Comparison of ENCODE assay signal across 19 cellular contexts in the genomic region with DNA sequence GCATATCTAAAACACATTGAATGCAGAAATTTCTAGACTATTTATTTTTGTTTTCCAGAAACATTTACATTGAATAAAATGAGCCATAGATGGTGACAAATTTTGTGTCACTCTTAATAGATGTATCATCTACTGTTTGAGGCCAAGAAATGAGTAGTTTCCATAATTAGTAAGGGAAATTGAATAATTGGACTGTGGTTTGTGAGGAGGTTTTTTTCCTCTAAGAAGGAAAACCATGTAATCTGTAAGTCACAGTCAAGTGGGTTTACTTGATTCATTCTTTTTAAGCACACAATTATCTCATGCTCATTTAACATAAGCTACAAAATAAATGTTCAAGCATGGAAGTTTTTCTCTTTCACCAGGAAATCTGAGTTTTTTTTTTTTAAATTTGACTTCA.
DNase-seq lines count a peak whose midpoint lies in the region; ATAC-seq and TF ChIP-seq lines count a peak whose summit lies in the region.
"Had no signal": no experiment of that assay in that cellular context is flagged by ENCODE, and none has a peak within 500 bp of the region (broad histone marks: within the 10 kb centered on the region; RNA-seq: fewer than 3 reads in every experiment).

No MANE protein-coding gene starts in this region.

- H3K27ac Mint-ChIP-seq in activated T-helper 17 cell treated with anti-CD3 and anti-CD28 coated beads, Interleukin-2, amount 50 U/mL, for 72 hours = no peak overlapping the region
- H3K27ac Mint-ChIP-seq: B cell; CD4-positive, CD25-positive, alpha-beta regulatory T cell had no signal

- TF ChIP-seq POLR2A in HCT116 (IDR thresholded peaks at IDR 0.05; ENCODE audit: borderline replicate concordance, extremely low read depth, insufficient read depth, insufficient read length) = no peak

- RAD21 ChIA-PET in HCT116 (lab: Charles Lee; ENCODE audit: low non-redundant PET in 1 of 2, low total read pairs in 2 of 2, uncharacterized antibody in 2 of 2, unreplicated experiment in 2 of 2) = no interaction called here

- H3K79me2 ChIP-seq in ACC112 (ENCODE audit: control insufficient read depth, insufficient read depth, low read length, unreplicated experiment) (no peaks in the 10 kb centered on the region), HCT116 (ENCODE audit: insufficient read depth, low read length) (no peaks in the 10 kb centered on the region)

- H3K9me3 ChIP-seq in HCT116 (ENCODE audit: control insufficient read depth in 1 of 2, insufficient read depth in 1 of 2, low read depth in 1 of 2, low read length in 2 of 2) = no peaks in the 10 kb centered on the region
- no peaks in the 10 kb centered on the region for H3K9me3 ChIP-seq in SK-N-MC (ENCODE audit: low read depth, low read length)
- H3K9me3 ChIP-seq: A549, Caco-2, MG63, Peyer's patch had no signal

- POLR2A ChIA-PET in HCT116 (lab: Charles Lee) = no interaction called here

- H3K27ac ChIP-seq in ACC112 (ENCODE audit: low read depth, low read length) (no peak overlapping the region), HCT116 (ENCODE audit: low read depth, low read length) (no peak overlapping the region), SK-N-MC (no peak overlapping the region)
- H3K27ac ChIP-seq: A549, Peyer's patch had no signal

- H3K9ac ChIP-seq in HCT116 (ENCODE audit: low read length) = no peak overlapping the region
- H3K9ac ChIP-seq in SK-N-MC (ENCODE audit: insufficient read length) = no peak overlapping the region

- H4K20me1 ChIP-seq in HCT116 (ENCODE audit: insufficient read depth) = no peaks in the 10 kb centered on the region

- ATAC-seq in HCT116 = no peak
- no peak for ATAC-seq in activated T-helper 17 cell treated with anti-CD3 and anti-CD28 coated beads, Interleukin-2, amount 50 U/mL, for 72 hours (replicated peaks)
- ATAC-seq: A549 had no signal

- intact Hi-C loops in HCT116 (cut with micrococcal nuclease) = no loop called here

- peak overlapping the region; percentile 53 for H2AFZ ChIP-seq in ACC112 (ENCODE audit: low read length, unreplicated experiment)
- H2AFZ ChIP-seq in HCT116 (ENCODE audit: low read depth, low read length, poor library complexity, severe bottlenecking) = peak overlapping the region; percentile 6

- H3K4me1 ChIP-seq in ACC112 (ENCODE audit: control insufficient read depth, insufficient read depth, low read length, unreplicated experiment) (no peaks in the 10 kb centered on the region), HCT116 (ENCODE audit: control insufficient read depth in 1 of 2, insufficient read depth in 2 of 2, low read length in 2 of 2) (no peaks in the 10 kb centered on the region)
- H3K4me1 ChIP-seq: A549, Caco-2, Peyer's patch had no signal

- H3K27me3 ChIP-seq in ACC112 (ENCODE audit: insufficient read depth, low read length) (no peaks in the 10 kb centered on the region), HCT116 (ENCODE audit: insufficient read depth, low read length) (no peaks in the 10 kb centered on the region)
- H3K27me3 ChIP-seq: MG63, Peyer's patch had no signal

- no peak overlapping the region for H3K4me2 ChIP-seq in HCT116 (ENCODE audit: low read length)
- H3K4me2 ChIP-seq: A549 had no signal

- BruUV-seq in HCT116 (replicated peaks; lab: Mats Ljungman, UMichigan) = no TSS peak

- CTCF ChIA-PET in HCT116 (lab: Charles Lee) = no interaction called here

- H3K4me1 Mint-ChIP-seq in activated T-helper 17 cell treated with anti-CD3 and anti-CD28 coated beads, Interleukin-2, amount 50 U/mL, for 72 hours = no peaks in the 10 kb centered on the region
- H3K4me1 Mint-ChIP-seq: B cell; CD4-positive, CD25-positive, alpha-beta regulatory T cell had no signal

- no peaks in the 10 kb centered on the region for H3K36me3 Mint-ChIP-seq in activated T-helper 17 cell treated with anti-CD3 and anti-CD28 coated beads, Interleukin-2, amount 50 U/mL, for 72 hours (ENCODE audit: low read depth)
- H3K36me3 Mint-ChIP-seq: CD4-positive, CD25-positive, alpha-beta regulatory T cell had no signal

- H3K4me3 ChIP-seq in ACC112 (ENCODE audit: low read depth, low read length) = no peak overlapping the region
- H3K4me3 ChIP-seq in HCT116 (replicated peaks in 1 of 2; ENCODE audit: low read depth in 1 of 2, low read length in 2 of 2) = no peak overlapping the region
- no peak overlapping the region for H3K4me3 ChIP-seq in SK-N-MC
- H3K4me3 ChIP-seq: A549, MG63, Peyer's patch had no signal

- H3K36me3 ChIP-seq in ACC112 (ENCODE audit: insufficient read depth, low read length) (no peaks in the 10 kb centered on the region), HCT116 (ENCODE audit: control insufficient read depth in 1 of 2, insufficient read depth in 2 of 2, low read length in 2 of 2) (no peaks in the 10 kb centered on the region), SK-N-MC (ENCODE audit: insufficient read depth, low read length) (no peaks in the 10 kb centered on the region)
- H3K36me3 ChIP-seq: MG63, Peyer's patch had no signal

- no peak overlapping the region for H3K4me3 Mint-ChIP-seq in activated T-helper 17 cell treated with anti-CD3 and anti-CD28 coated beads, Interleukin-2, amount 50 U/mL, for 72 hours
- H3K4me3 Mint-ChIP-seq: B cell; CD4-positive, CD25-positive, alpha-beta regulatory T cell had no signal

- TF ChIP-seq RAD21 in HCT116 (IDR thresholded peaks at IDR 0.05; ENCODE audit: low read depth) = no peak

- H3K9me2 ChIP-seq in HCT116 (ENCODE audit: insufficient read depth) = peaks cover 3% of the 10 kb centered on the region; the same call in 1 of the 2 replicates

- no peaks in the 10 kb centered on the region for H3K27me3 Mint-ChIP-seq in activated T-helper 17 cell treated with anti-CD3 and anti-CD28 coated beads, Interleukin-2, amount 50 U/mL, for 72 hours
- H3K27me3 Mint-ChIP-seq: B cell; CD4-positive, CD25-positive, alpha-beta regulatory T cell had no signal

- DNase-seq in HCT116 (ENCODE audit: low read depth, low spot score) = no peak
- peak; percentile 66 for DNase-seq in SK-N-MC (ENCODE audit: low read depth, low spot score)
- peak; percentile 2 for DNase-seq in kidney tubule cell (ENCODE audit: low spot score)
- no peak for DNase-seq in foreskin melanocyte
- DNase-seq in stimulated activated CD4-positive, alpha-beta T cell treated with anti-CD3 and anti-CD28 coated beads, Interleukin-15, amount 100 ng/mL, for 24 hours = no peak
- DNase-seq: Caco-2; CD4-positive, CD25-positive, alpha-beta regulatory T cell; GOT3; MG63; NCI-H1092; NCI-H1694 treated with DMSO at 0.1 percent for 48 hours; NCI-H446 treated with DMSO at 0.1 percent for 48 hours; NCI-H82; Peyer's patch; SHP77 treated with DMSO at 0.1 percent for 48 hours had no signal

- no peaks in the 10 kb centered on the region for H3K9me3 Mint-ChIP-seq in activated T-helper 17 cell treated with anti-CD3 and anti-CD28 coated beads, Interleukin-2, amount 50 U/mL, for 72 hours

- no peak for TF ChIP-seq CTCF in HCT116 (IDR thresholded peaks at IDR 0.05 in 2 of 3, conservative IDR thresholded peaks at IDR 0.05 in 1 of 3; ENCODE audit: borderline replicate concordance in 1 of 3, insufficient read depth in 1 of 3, low read depth in 2 of 3, low read length in 2 of 3)

TF ChIP-seq in HCT116, 20 proteins besides CTCF, POLR2A, EP300 and RAD21:
- TF ChIP-seq SIN3A (IDR thresholded peaks at IDR 0.05; ENCODE audit: low read depth) (no peak), ZNF274 (IDR thresholded peaks at IDR 0.05; ENCODE audit: low read depth, low read length) (no peak), CEBPB (IDR thresholded peaks at IDR 0.05; ENCODE audit: low read depth) (no peak), ELF1 (IDR thresholded peaks at IDR 0.05; ENCODE audit: borderline replicate concordance, low read depth) (no peak), CBX3 (IDR thresholded peaks at IDR 0.05; ENCODE audit: low read depth) (no peak), EZH2 (IDR thresholded peaks at IDR 0.05) (no peak), EZH2phosphoT487 (IDR thresholded peaks at IDR 0.05; ENCODE audit: borderline replicate concordance) (no peak), ZFX (IDR thresholded peaks at IDR 0.05) (no peak), TCF7L2 (IDR thresholded peaks at IDR 0.05; ENCODE audit: borderline replicate concordance, extremely low read depth, insufficient read depth, insufficient read length) (no peak), JUND (IDR thresholded peaks at IDR 0.05) (no peak), SP1 (IDR thresholded peaks at IDR 0.05; ENCODE audit: low read depth) (no peak), YY1 (IDR thresholded peaks at IDR 0.05; ENCODE audit: extremely low read depth, insufficient replicate concordance, low read depth, low read length) (no peak), POLR2AphosphoS5 (IDR thresholded peaks at IDR 0.05; ENCODE audit: low read depth, low read length) (no peak)
- TF ChIP-seq, protein P1, sequence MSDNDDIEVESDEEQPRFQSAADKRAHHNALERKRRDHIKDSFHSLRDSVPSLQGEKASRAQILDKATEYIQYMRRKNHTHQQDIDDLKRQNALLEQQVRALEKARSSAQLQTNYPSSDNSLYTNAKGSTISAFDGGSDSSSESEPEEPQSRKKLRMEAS (IDR thresholded peaks at IDR 0.05) = no peak
- TF ChIP-seq, protein P2, sequence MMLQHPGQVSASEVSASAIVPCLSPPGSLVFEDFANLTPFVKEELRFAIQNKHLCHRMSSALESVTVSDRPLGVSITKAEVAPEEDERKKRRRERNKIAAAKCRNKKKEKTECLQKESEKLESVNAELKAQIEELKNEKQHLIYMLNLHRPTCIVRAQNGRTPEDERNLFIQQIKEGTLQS (IDR thresholded peaks at IDR 0.05) = no peak
TF ChIP-seq in HCT116: peak in this region for 0.

Comparison
In these comparisons a context has a peak if more than half of its experiments do, and no peak if none do; other contexts are left out.
1. DNase-seq: peak in SK-N-MC (single experiment) and kidney tubule cell (single experiment); none in HCT116 (single experiment), foreskin melanocyte (single experiment) and stimulated activated CD4-positive, alpha-beta T cell treated with anti-CD3 and anti-CD28 coated beads, Interleukin-15, amount 100 ng/mL, for 24 hours (single experiment).